ENCODE assay signal across 8 cellular contexts in genomic region chr10:63628526-63629362, GRCh38.
DNase-seq lines count a peak whose midpoint lies in the region; ATAC-seq, FAIRE-seq and TF ChIP-seq lines count a peak whose summit lies in the region.

No MANE protein-coding gene starts in this region.

- H3K9me3 ChIP-seq in T-helper 17 cell (ENCODE audit: control insufficient read depth, low read length, poor library complexity, severe bottlenecking) (no peaks in the 10 kb centered on the region), mononuclear cell (ENCODE audit: low read depth, low read length) (no peaks in the 10 kb centered on the region), upper lobe of right lung (no peaks in the 10 kb centered on the region)

- peak overlapping the region; percentile 96 for H3K27ac ChIP-seq in upper lobe of right lung

- no peaks in the 10 kb centered on the region for H3K27me3 Mint-ChIP-seq in T-helper 17 cell

- peaks cover 25% of the 10 kb centered on the region for H3K4me1 Mint-ChIP-seq in T-helper 17 cell

- ATAC-seq in HG02852 (IDR thresholded peaks at IDR 0.05; ENCODE audit: unreplicated experiment) (peak; percentile 35), T-helper 17 cell (peak; percentile 16), upper lobe of right lung (peak; percentile 40)

- peak; percentile 26 for DNase-seq in AG08396 (ENCODE audit: low spot score)
- DNase-seq in GM18507 (ENCODE audit: extremely low spot score, insufficient read length, low read depth) = peak; percentile 18
- DNase-seq in NCI-H1436 (lab: John Stamatoyannopoulos, UW) = peak; percentile 83
- DNase-seq in T-helper 17 cell = no peak
- peak; percentile 58 to 72 for DNase-seq in erythroblast (lab: John Stamatoyannopoulos, UW)
- peak; percentile 69 for DNase-seq in upper lobe of right lung

- H3K27me3 ChIP-seq in mononuclear cell (ENCODE audit: insufficient read depth, low read length) (no peaks in the 10 kb centered on the region), upper lobe of right lung (no peaks in the 10 kb centered on the region)

- no peaks in the 10 kb centered on the region for H3K36me3 ChIP-seq in upper lobe of right lung

- no peak for TF ChIP-seq CTCF in upper lobe of right lung (IDR thresholded peaks at IDR 0.05)

- TF ChIP-seq POLR2A in erythroblast (IDR thresholded peaks at IDR 0.05; ENCODE audit: low read length) = peak; percentile 23

- H3K4me3 Mint-ChIP-seq in T-helper 17 cell = peak overlapping the region; percentile 96

- H3K4me3 ChIP-seq in mononuclear cell (ENCODE audit: low read length) (peak overlapping the region; percentile 69), upper lobe of right lung (peak overlapping the region; percentile 65)

- FAIRE-seq in GM18507 (lab: Jason Lieb, UNC) = no peak

- intact Hi-C loops in upper lobe of right lung (cut with DNase I) = no loop called here

- no peaks in the 10 kb centered on the region for H3K36me3 Mint-ChIP-seq in T-helper 17 cell (ENCODE audit: low read depth)

- H3K4me1 ChIP-seq in mononuclear cell (ENCODE audit: insufficient read depth, low read length) (peaks cover 37% of the 10 kb centered on the region), upper lobe of right lung (peaks cover 27% of the 10 kb centered on the region)

- peak overlapping the region; percentile 89 for H3K27ac Mint-ChIP-seq in T-helper 17 cell

Comparison
In these comparisons a context has a peak if more than half of its experiments do, and no peak if none do; other contexts are left out.
1. DNase-seq: peak in AG08396 (single experiment), GM18507 (single experiment), NCI-H1436 (single experiment), erythroblast (2 of 2) and upper lobe of right lung (single experiment); none in T-helper 17 cell (0 of 3).
2. Peak in every context shown above with its lines, with median percentiles within 50 percentile points of each other: ATAC-seq.